Comparison of ENCODE assay signal across 21 cellular contexts in genomic region chr11:14641801-14642200, GRCh38. TPM values are rescaled to one million over a fixed set of nuclear protein-coding genes. Genes with fewer than 3 reads are reported as not detected.
DNase-seq lines count a peak whose midpoint lies in the region; ATAC-seq, FAIRE-seq and TF ChIP-seq lines count a peak whose summit lies in the region.
"Had no signal": no experiment of that assay in that cellular context is flagged by ENCODE, and none has a peak within 500 bp of the region (broad histone marks: within the 10 kb centered on the region; RNA-seq: fewer than 3 reads in every experiment).

No MANE protein-coding gene starts in this region.

- peaks cover 29% of the 10 kb centered on the region for H3K36me3 Mint-ChIP-seq in CD4-positive, alpha-beta T cell (ENCODE audit: low read depth)
- peaks cover 27% of the 10 kb centered on the region for H3K36me3 Mint-ChIP-seq in activated CD4-positive, alpha-beta memory T cell treated with anti-CD3 and anti-CD28 coated beads for 36 hours
- H3K36me3 Mint-ChIP-seq: IgD-negative memory B cell; naive B cell; stimulated activated memory B cell treated with anti-CD40 and anti-IgM and Interleukin-4, amounts not matched to agents 10 μg/mL and 1 μg/mL and 100 μg/mL, for 72 hours had no signal

- intact Hi-C loops in CD4-positive, alpha-beta T cell (cut with DNase I, micrococcal nuclease) = loop anchor here in 1 of 2 experiments (5.0 to 10.0 kb wide), 5 partner anchors 57 to 266 kb away; partner anchors contain the start of gene PSMA1
- intact Hi-C loops in activated CD4-positive, alpha-beta memory T cell treated with anti-CD3 and anti-CD28 coated beads for 36 hours (cut with micrococcal nuclease) = loop anchor here (10.0 kb wide), 1 partner anchor 433 kb away; the partner anchor contains the start of gene CALCB

- no peaks in the 10 kb centered on the region for H3K27me3 Mint-ChIP-seq in CD4-positive, alpha-beta T cell
- H3K27me3 Mint-ChIP-seq in activated CD4-positive, alpha-beta memory T cell treated with anti-CD3 and anti-CD28 coated beads for 36 hours = no peaks in the 10 kb centered on the region

- POLR2A ChIA-PET in CD4-positive, alpha-beta T cell (lab: Charles Lee) = interaction anchor here (1.7 to 5.1 kb wide), 2 partner anchors 15 to 63 kb away, joined by 5 to 97 read pairs; no protein-coding TSS in a partner anchor
- POLR2A ChIA-PET in activated CD4-positive, alpha-beta memory T cell treated with anti-CD3 and anti-CD28 coated beads for 36 hours (lab: Charles Lee) = no interaction called here

- peaks cover 68% of the 10 kb centered on the region for H3K4me1 Mint-ChIP-seq in CD4-positive, alpha-beta T cell (ENCODE audit: low read depth)
- peaks cover 49% of the 10 kb centered on the region for H3K4me1 Mint-ChIP-seq in activated CD4-positive, alpha-beta memory T cell treated with anti-CD3 and anti-CD28 coated beads for 36 hours (ENCODE audit: low read depth)

- H3K4me2 ChIP-seq in BLaER1 treated with 17β-estradiol and CSF1 and Interleukin-3, amounts not matched to agents 10 nM and 100 nM = peak overlapping the region in 7 of 11 experiments; percentile 76 to 98 (median 89); a peak in 12 of 22 replicates

- peak overlapping the region in 2 of 11 experiments; percentile 9 to 34; a peak in 2 of 22 replicates for H3K9ac ChIP-seq in BLaER1 treated with 17β-estradiol and CSF1 and Interleukin-3, amounts not matched to agents 10 nM and 100 nM

- H3K4me3 Mint-ChIP-seq in CD4-positive, alpha-beta T cell = peak overlapping the region; percentile 92
- peak overlapping the region; percentile 28 for H3K4me3 Mint-ChIP-seq in activated CD4-positive, alpha-beta memory T cell treated with anti-CD3 and anti-CD28 coated beads for 36 hours
- H3K4me3 Mint-ChIP-seq: stimulated activated memory B cell treated with anti-CD40 and anti-IgM and Interleukin-4, amounts not matched to agents 10 μg/mL and 1 μg/mL and 100 μg/mL, for 72 hours had no signal

- TF ChIP-seq CTCF in CD4-positive, alpha-beta T cell (IDR thresholded peaks at IDR 0.05) = no peak

- H3K27ac ChIP-seq in BLaER1 treated with 17β-estradiol and CSF1 and Interleukin-3, amounts not matched to agents 10 nM and 100 nM = no peak overlapping the region
- H3K27ac ChIP-seq in CD4-positive, alpha-beta T cell (ENCODE audit: low read depth, low read length) = no peak overlapping the region
- H3K27ac ChIP-seq: lower lobe of right lung, PC-9, SK-N-MC had no signal

- FAIRE-seq in islet of Langerhans (lab: Jason Lieb, UNC) = peak; percentile 41
- FAIRE-seq: bronchial epithelial cell had no signal

- ATAC-seq in CD4-positive, alpha-beta T cell (ENCODE audit: poor library complexity) = no peak
- no peak for ATAC-seq in GM19452 (IDR thresholded peaks at IDR 0.05; ENCODE audit: unreplicated experiment)
- ATAC-seq in HG03196 (IDR thresholded peaks at IDR 0.05; ENCODE audit: unreplicated experiment) = no peak
- ATAC-seq: GM23338; lower lobe of right lung; stimulated activated memory B cell treated with anti-CD40 and anti-IgM and Interleukin-4, amounts not matched to agents 10 μg/mL and 1 μg/mL and 100 μg/mL, for 72 hours had no signal

- H3K27ac Mint-ChIP-seq in CD4-positive, alpha-beta T cell = peak overlapping the region; percentile 90
- no peak overlapping the region for H3K27ac Mint-ChIP-seq in activated CD4-positive, alpha-beta memory T cell treated with anti-CD3 and anti-CD28 coated beads for 36 hours
- H3K27ac Mint-ChIP-seq: B cell; GM23338; naive B cell; stimulated activated memory B cell treated with anti-CD40 and anti-IgM and Interleukin-4, amounts not matched to agents 10 μg/mL and 1 μg/mL and 100 μg/mL, for 72 hours had no signal

- CTCF ChIA-PET in CD4-positive, alpha-beta T cell (lab: Charles Lee) = interaction anchor here (1.4 kb wide), 1 partner anchor 63 kb away, joined by 5 read pairs; no protein-coding TSS in a partner anchor
- CTCF ChIA-PET in activated CD4-positive, alpha-beta memory T cell treated with anti-CD3 and anti-CD28 coated beads for 36 hours (lab: Charles Lee) = interaction anchor here (0.7 to 1.0 kb wide), 2 partner anchors 148 to 266 kb away, joined by 3 to 5 read pairs; no protein-coding TSS in a partner anchor

- no peak for DNase-seq in CD4-positive, alpha-beta T cell
- DNase-seq in activated CD4-positive, alpha-beta memory T cell treated with anti-CD3 and anti-CD28 coated beads for 36 hours = no peak
- DNase-seq in effector CD8-positive, alpha-beta T cell (lab: John Stamatoyannopoulos, UW) = no peak
- DNase-seq in DMS79 (lab: John Stamatoyannopoulos, UW) = no peak
- DNase-seq: lower lobe of right lung; naive B cell; NCI-H1048; NCI-H526; PC-9; stimulated activated CD4-positive, alpha-beta T cell treated with anti-CD3 and anti-CD28 coated beads, Interleukin-12 subunit alpha, Interleukin-12 subunit beta, amount 100 ng/mL, for 4 hours; upper lobe of left lung had no signal

- no peaks in the 10 kb centered on the region for H3K9me3 ChIP-seq in BLaER1 treated with 17β-estradiol and CSF1 and Interleukin-3, amounts not matched to agents 10 nM and 100 nM (replicated peaks in 1 of 11)
- H3K9me3 ChIP-seq in CD4-positive, alpha-beta T cell (ENCODE audit: control insufficient read depth, low read length) = no peaks in the 10 kb centered on the region
- H3K9me3 ChIP-seq: lower lobe of right lung, upper lobe of left lung had no signal

- H3K36me3 ChIP-seq in BLaER1 treated with 17β-estradiol and CSF1 and Interleukin-3, amounts not matched to agents 10 nM and 100 nM = peaks cover 0 to 11% (median 0%) of the 10 kb centered on the region in 11 experiments; a peak in 2 of 22 replicates
- H3K36me3 ChIP-seq: lower lobe of right lung, upper lobe of left lung had no signal

- peaks cover 3% of the 10 kb centered on the region for H3K9me3 Mint-ChIP-seq in CD4-positive, alpha-beta T cell
- peaks cover 2% of the 10 kb centered on the region for H3K9me3 Mint-ChIP-seq in activated CD4-positive, alpha-beta memory T cell treated with anti-CD3 and anti-CD28 coated beads for 36 hours
- H3K9me3 Mint-ChIP-seq: GM23338; IgD-negative memory B cell; naive B cell; stimulated activated memory B cell treated with anti-CD40 and anti-IgM and Interleukin-4, amounts not matched to agents 10 μg/mL and 1 μg/mL and 100 μg/mL, for 72 hours had no signal

- H4K20me1 ChIP-seq in BLaER1 treated with 17β-estradiol and CSF1 and Interleukin-3, amounts not matched to agents 10 nM and 100 nM = peaks cover 15 to 27% (median 25%) of the 10 kb centered on the region in 11 experiments; a peak in 19 of 22 replicates

- H3K27me3 ChIP-seq in BLaER1 treated with 17β-estradiol and CSF1 and Interleukin-3, amounts not matched to agents 10 nM and 100 nM = peaks cover 0 to 31% (median 27%) of the 10 kb centered on the region in 11 experiments; a peak in 17 of 22 replicates
- H3K27me3 ChIP-seq in CD4-positive, alpha-beta T cell (ENCODE audit: control insufficient read depth, insufficient read depth, low read length) = no peaks in the 10 kb centered on the region
- H3K27me3 ChIP-seq: upper lobe of left lung had no signal

- H3K4me1 ChIP-seq in BLaER1 treated with 17β-estradiol and CSF1 and Interleukin-3, amounts not matched to agents 10 nM and 100 nM = peaks cover 7 to 61% (median 29%) of the 10 kb centered on the region in 10 experiments; a peak in 19 of 20 replicates

- H3K4me3 ChIP-seq in BLaER1 treated with 17β-estradiol and CSF1 and Interleukin-3, amounts not matched to agents 10 nM and 100 nM = peak overlapping the region in 3 of 10 experiments; percentile 25 to 99 (median 86); a peak in 5 of 20 replicates
- H3K4me3 ChIP-seq: PC-9 had no signal

RNA-seq across cellular contexts. Expression of gene PDE3B, which starts 1.8 kb away (rescaled TPM):
- total RNA-seq in CD4-positive, alpha-beta T cell = 100 to 1,000 TPM; 103 to 106 TPM
- 10 to 100 TPM; 21.6 to 21.8 TPM for total RNA-seq in activated CD4-positive, alpha-beta memory T cell treated with anti-CD3 and anti-CD28 coated beads for 36 hours
- total RNA-seq: PC-9 had no signal

Comparison
In these comparisons a context has a peak if more than half of its experiments do, and no peak if none do; other contexts are left out.
1. RNA of gene PDE3B, which starts 1.8 kb away (total RNA-seq): 103 to 106 TPM in CD4-positive, alpha-beta T cell; 21.6 to 21.8 TPM in activated CD4-positive, alpha-beta memory T cell treated with anti-CD3 and anti-CD28 coated beads for 36 hours; every median in the first group is over 4 times any median in the second.